1 cellular context compared by ENCODE assay signal in the genomic region with DNA sequence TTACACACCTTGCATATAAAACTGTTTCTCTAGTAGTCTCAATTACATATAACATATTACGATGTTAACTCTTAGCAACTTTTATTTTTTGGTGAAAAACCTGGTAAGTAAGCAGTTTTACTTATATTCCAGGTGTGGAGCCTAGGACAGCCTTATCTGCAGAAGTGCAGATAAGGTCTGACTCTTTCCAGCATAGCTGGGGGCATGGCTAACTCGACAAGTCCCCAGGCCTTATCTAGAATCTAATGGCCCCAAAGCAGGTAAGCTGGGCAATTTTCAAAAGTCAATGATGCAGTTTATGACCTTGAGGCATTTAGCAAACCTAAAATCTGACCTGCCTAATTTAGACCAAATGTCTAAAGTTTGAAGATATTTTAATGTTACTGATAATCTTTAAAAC.
TF ChIP-seq lines count a peak whose summit lies in the region.

No MANE protein-coding gene starts in this region.

TF ChIP-seq in A549, 52 proteins besides CTCF, POLR2A, EP300 and RAD21 (continued from another document):
- TF ChIP-seq ZC3H11A (IDR thresholded peaks at IDR 0.05) = no peak
- TF ChIP-seq, protein P1, sequence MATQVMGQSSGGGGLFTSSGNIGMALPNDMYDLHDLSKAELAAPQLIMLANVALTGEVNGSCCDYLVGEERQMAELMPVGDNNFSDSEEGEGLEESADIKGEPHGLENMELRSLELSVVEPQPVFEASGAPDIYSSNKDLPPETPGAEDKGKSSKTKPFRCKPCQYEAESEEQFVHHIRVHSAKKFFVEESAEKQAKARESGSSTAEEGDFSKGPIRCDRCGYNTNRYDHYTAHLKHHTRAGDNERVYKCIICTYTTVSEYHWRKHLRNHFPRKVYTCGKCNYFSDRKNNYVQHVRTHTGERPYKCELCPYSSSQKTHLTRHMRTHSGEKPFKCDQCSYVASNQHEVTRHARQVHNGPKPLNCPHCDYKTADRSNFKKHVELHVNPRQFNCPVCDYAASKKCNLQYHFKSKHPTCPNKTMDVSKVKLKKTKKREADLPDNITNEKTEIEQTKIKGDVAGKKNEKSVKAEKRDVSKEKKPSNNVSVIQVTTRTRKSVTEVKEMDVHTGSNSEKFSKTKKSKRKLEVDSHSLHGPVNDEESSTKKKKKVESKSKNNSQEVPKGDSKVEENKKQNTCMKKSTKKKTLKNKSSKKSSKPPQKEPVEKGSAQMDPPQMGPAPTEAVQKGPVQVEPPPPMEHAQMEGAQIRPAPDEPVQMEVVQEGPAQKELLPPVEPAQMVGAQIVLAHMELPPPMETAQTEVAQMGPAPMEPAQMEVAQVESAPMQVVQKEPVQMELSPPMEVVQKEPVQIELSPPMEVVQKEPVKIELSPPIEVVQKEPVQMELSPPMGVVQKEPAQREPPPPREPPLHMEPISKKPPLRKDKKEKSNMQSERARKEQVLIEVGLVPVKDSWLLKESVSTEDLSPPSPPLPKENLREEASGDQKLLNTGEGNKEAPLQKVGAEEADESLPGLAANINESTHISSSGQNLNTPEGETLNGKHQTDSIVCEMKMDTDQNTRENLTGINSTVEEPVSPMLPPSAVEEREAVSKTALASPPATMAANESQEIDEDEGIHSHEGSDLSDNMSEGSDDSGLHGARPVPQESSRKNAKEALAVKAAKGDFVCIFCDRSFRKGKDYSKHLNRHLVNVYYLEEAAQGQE (IDR thresholded peaks at IDR 0.05) = no peak
- no peak for TF ChIP-seq NFE2L2 (conservative IDR thresholded peaks at IDR 0.05; ENCODE audit: low read length)
- TF ChIP-seq CHD2 (IDR thresholded peaks at IDR 0.05; ENCODE audit: low read length, partially characterized antibody) = no peak
- no peak for TF ChIP-seq TFCP2L1 (CRISPR knock-in tag; IDR thresholded peaks at IDR 0.05)
